14 cellular contexts compared by ENCODE assay signal in genomic region chr9:107274953-107275422, GRCh38. TPM values are rescaled to one million over a fixed set of nuclear protein-coding genes. Genes with fewer than 3 reads are reported as not detected.
DNase-seq lines count a peak whose midpoint lies in the region; ATAC-seq, FAIRE-seq and TF ChIP-seq lines count a peak whose summit lies in the region.
"Had no signal": no experiment of that assay in that cellular context is flagged by ENCODE, and none has a peak within 500 bp of the region (broad histone marks: within the 10 kb centered on the region; RNA-seq: fewer than 3 reads in every experiment).

No MANE protein-coding gene starts in this region.

- H3K79me2 ChIP-seq in keratinocyte (ENCODE audit: control insufficient read depth, insufficient read depth, low read length) = no peaks in the 10 kb centered on the region

- H3K9me1 ChIP-seq in keratinocyte (ENCODE audit: control insufficient read depth, extremely low read depth, insufficient read depth, low read length) = no peaks in the 10 kb centered on the region

- peak overlapping the region; percentile 33 for H3K27ac ChIP-seq in keratinocyte (ENCODE audit: control insufficient read depth, insufficient read depth, low read length)
- no peak overlapping the region for H3K27ac ChIP-seq in CD4-positive, alpha-beta T cell (ENCODE audit: low read depth, low read length)
- H3K27ac ChIP-seq: skin epidermis, WERI-Rb-1 had no signal

- peaks cover 20% of the 10 kb centered on the region for H3K4me1 ChIP-seq in keratinocyte (ENCODE audit: control insufficient read depth, extremely low read depth, insufficient read depth, low read length)

- DNase-seq in A172 (ENCODE audit: low spot score) (peak; percentile 100), HFF-Myc (ENCODE audit: extremely low read depth, low read depth) (peak; percentile 85), amniotic epithelial cell (ENCODE audit: low read depth) (peak; percentile 100), keratinocyte (ENCODE audit: low read depth, low spot score) (peak; percentile 93), GM12892 (ENCODE audit: insufficient read length) (no peak), NCI-H1105 treated with DMSO at 0.1 percent for 48 hours (lab: John Stamatoyannopoulos, UW) (no peak)
- no peak for DNase-seq in CD4-positive, alpha-beta T cell
- DNase-seq in natural killer cell treated with Interleukin-12 subunit alpha and Interleukin-12 subunit beta and Interleukin-15 and Interleukin-18, amount 100 ng/mL, for 72 hours (ENCODE audit: low spot score) = no peak
- DNase-seq: activated naive CD8-positive, alpha-beta T cell treated with anti-CD3 and anti-CD28 coated beads, Interleukin-2, amount 10 ng/mL, durations not matched to agents 7 days and 5 days; CD4-positive, alpha-beta memory T cell; NCI-H1930; WERI-Rb-1 had no signal

- H3K4me3 Mint-ChIP-seq in CD4-positive, alpha-beta T cell = no peak overlapping the region
- no peak overlapping the region for H3K4me3 Mint-ChIP-seq in natural killer cell treated with Interleukin-12 subunit alpha and Interleukin-12 subunit beta and Interleukin-15 and Interleukin-18, amount 100 ng/mL, for 72 hours
- H3K4me3 Mint-ChIP-seq: activated naive CD8-positive, alpha-beta T cell treated with anti-CD3 and anti-CD28 coated beads, Interleukin-2, amount 10 ng/mL, durations not matched to agents 7 days and 5 days; CD4-positive, alpha-beta memory T cell; stimulated activated naive CD8-positive, alpha-beta T cell treated with anti-CD3 and anti-CD28 coated beads, Interleukin-15, Interleukin-2, amounts not matched to agents 100 ng/mL and 50 ng/mL, for 24 hours had no signal

- POLR2A ChIA-PET in CD4-positive, alpha-beta T cell (lab: Charles Lee) = no interaction called here

- no peak for TF ChIP-seq CTCF in HFF-Myc (IDR thresholded peaks at IDR 0.05; ENCODE audit: low read depth, low read length, missing control alignments)
- TF ChIP-seq CTCF in keratinocyte (optimal IDR thresholded peaks at IDR 0.05 in 1 of 3, IDR thresholded peaks at IDR 0.05 in 1 of 3, conservative IDR thresholded peaks at IDR 0.05 in 1 of 3; ENCODE audit: extremely low read depth in 1 of 3, insufficient read depth in 2 of 3, low read length in 3 of 3) = no peak
- TF ChIP-seq CTCF in CD4-positive, alpha-beta T cell (IDR thresholded peaks at IDR 0.05) = no peak

- no peaks in the 10 kb centered on the region for H4K20me1 ChIP-seq in keratinocyte (ENCODE audit: control insufficient read depth, extremely low read depth, insufficient read depth, low read length)

- no peaks in the 10 kb centered on the region for H3K36me3 Mint-ChIP-seq in CD4-positive, alpha-beta T cell (ENCODE audit: low read depth)
- H3K36me3 Mint-ChIP-seq in natural killer cell treated with Interleukin-12 subunit alpha and Interleukin-12 subunit beta and Interleukin-15 and Interleukin-18, amount 100 ng/mL, for 72 hours = no peaks in the 10 kb centered on the region
- H3K36me3 Mint-ChIP-seq: activated naive CD8-positive, alpha-beta T cell treated with anti-CD3 and anti-CD28 coated beads, Interleukin-2, amount 10 ng/mL, durations not matched to agents 7 days and 5 days; CD4-positive, alpha-beta memory T cell had no signal

- H3K27ac Mint-ChIP-seq in CD4-positive, alpha-beta T cell = no peak overlapping the region
- H3K27ac Mint-ChIP-seq in natural killer cell treated with Interleukin-12 subunit alpha and Interleukin-12 subunit beta and Interleukin-15 and Interleukin-18, amount 100 ng/mL, for 72 hours = no peak overlapping the region
- H3K27ac Mint-ChIP-seq: activated naive CD8-positive, alpha-beta T cell treated with anti-CD3 and anti-CD28 coated beads, Interleukin-2, amount 10 ng/mL, durations not matched to agents 7 days and 5 days; CD4-positive, alpha-beta memory T cell; stimulated activated naive CD8-positive, alpha-beta T cell treated with anti-CD3 and anti-CD28 coated beads, Interleukin-15, Interleukin-2, amounts not matched to agents 100 ng/mL and 50 ng/mL, for 24 hours had no signal

- H3K27me3 Mint-ChIP-seq in CD4-positive, alpha-beta T cell = peaks cover 38% of the 10 kb centered on the region
- H3K27me3 Mint-ChIP-seq in natural killer cell treated with Interleukin-12 subunit alpha and Interleukin-12 subunit beta and Interleukin-15 and Interleukin-18, amount 100 ng/mL, for 72 hours = peaks cover 4 to 17% of the 10 kb centered on the region in 2 donors

- no peak overlapping the region for H3K4me2 ChIP-seq in keratinocyte (ENCODE audit: control insufficient read depth, extremely low read depth, insufficient read depth, low read depth, low read length)

- H2AFZ ChIP-seq in keratinocyte (ENCODE audit: control insufficient read depth, low read length) = no peak overlapping the region

- peak; percentile 96 for FAIRE-seq in keratinocyte (lab: Jason Lieb, UNC)
- no peak for FAIRE-seq in GM12892 (lab: Jason Lieb, UNC)

- H3K4me3 ChIP-seq in HFF-Myc (replicated peaks; ENCODE audit: low read depth, low read length) (no peak overlapping the region), keratinocyte (ENCODE audit: control insufficient read depth in 2 of 3, extremely low read depth in 1 of 3, insufficient read depth in 2 of 3, low read depth in 1 of 3, low read length in 3 of 3) (no peak overlapping the region)
- H3K4me3 ChIP-seq: skin epidermis had no signal

- CTCF ChIA-PET in CD4-positive, alpha-beta T cell (lab: Charles Lee) = no interaction called here

- intact Hi-C loops in CD4-positive, alpha-beta T cell (cut with DNase I, micrococcal nuclease) = loop anchor here (5.0 kb wide), 2 partner anchors 32 to 62 kb away; no protein-coding TSS in a partner anchor

- H3K36me3 ChIP-seq in keratinocyte (ENCODE audit: control insufficient read depth in 2 of 2, extremely low read depth in 1 of 2, insufficient read depth in 2 of 2, low read length in 2 of 2) = no peaks in the 10 kb centered on the region
- H3K36me3 ChIP-seq: WERI-Rb-1 had no signal

- dilution Hi-C loops in keratinocyte (cut with MboI; ENCODE audit: extremely low pct_ligation_motif_present, low sequenced_read_pairs) = no loop called here

- no peaks in the 10 kb centered on the region for H3K27me3 ChIP-seq in keratinocyte (ENCODE audit: control insufficient read depth, extremely low read depth, insufficient read depth, low read length)
- peaks cover 9% of the 10 kb centered on the region for H3K27me3 ChIP-seq in CD4-positive, alpha-beta T cell (ENCODE audit: control insufficient read depth, insufficient read depth, low read length)

- TF ChIP-seq POLR2A in GM12892 (IDR thresholded peaks at IDR 0.05; ENCODE audit: low read depth, low read length) = no peak

- no peak overlapping the region for H3K9ac ChIP-seq in keratinocyte (ENCODE audit: control insufficient read depth, extremely low read depth, insufficient read depth, low read length)

- no peaks in the 10 kb centered on the region for H3K9me3 Mint-ChIP-seq in CD4-positive, alpha-beta T cell
- no peaks in the 10 kb centered on the region for H3K9me3 Mint-ChIP-seq in natural killer cell treated with Interleukin-12 subunit alpha and Interleukin-12 subunit beta and Interleukin-15 and Interleukin-18, amount 100 ng/mL, for 72 hours
- H3K9me3 Mint-ChIP-seq: activated naive CD8-positive, alpha-beta T cell treated with anti-CD3 and anti-CD28 coated beads, Interleukin-2, amount 10 ng/mL, durations not matched to agents 7 days and 5 days; CD4-positive, alpha-beta memory T cell; stimulated activated naive CD8-positive, alpha-beta T cell treated with anti-CD3 and anti-CD28 coated beads, Interleukin-15, Interleukin-2, amounts not matched to agents 100 ng/mL and 50 ng/mL, for 24 hours had no signal

- no peaks in the 10 kb centered on the region for H3K4me1 Mint-ChIP-seq in CD4-positive, alpha-beta T cell (ENCODE audit: low read depth)
- H3K4me1 Mint-ChIP-seq in natural killer cell treated with Interleukin-12 subunit alpha and Interleukin-12 subunit beta and Interleukin-15 and Interleukin-18, amount 100 ng/mL, for 72 hours (ENCODE audit: low read depth in 2 of 2) = peaks cover 10 to 13% of the 10 kb centered on the region in 2 donors
- H3K4me1 Mint-ChIP-seq: CD4-positive, alpha-beta memory T cell had no signal

- H3K9me3 ChIP-seq in keratinocyte (ENCODE audit: control insufficient read depth, low read depth, low read length) = no peaks in the 10 kb centered on the region
- H3K9me3 ChIP-seq in CD4-positive, alpha-beta T cell (ENCODE audit: control insufficient read depth, low read length) = no peaks in the 10 kb centered on the region

- no peak for ATAC-seq in CD4-positive, alpha-beta T cell (ENCODE audit: poor library complexity)
- ATAC-seq in natural killer cell treated with Interleukin-12 subunit alpha and Interleukin-12 subunit beta and Interleukin-15 and Interleukin-18, amount 100 ng/mL, for 72 hours = no peak

RNA-seq across cellular contexts. Expression of gene RAD23B, which starts 8.1 kb away (rescaled TPM):
- 135 and 142 TPM in 2 replicates for total RNA-seq in A172 (2014; rRNA removed; shearing (Covaris generic))
- polyA plus RNA-seq in keratinocyte = 141 to 253 TPM (median 168 TPM) in 3 replicates
- 60.5 TPM for polyA plus RNA-seq in keratinocyte (2011; ENCODE audit: low read depth)
- 178 and 247 TPM in 2 replicates for polyA plus RNA-seq in keratinocyte (2011; cell fraction: cytosol; rRNA removed)
- polyA plus RNA-seq in keratinocyte (2011; cell fraction: nucleus; rRNA removed) = 110 and 116 TPM in 2 replicates
- polyA plus RNA-seq in keratinocyte (2012; ENCODE audit: low replicate concordance) = 81.0 and 118 TPM in 2 replicates
- polyA minus RNA-seq in keratinocyte = 132 to 176 TPM (median 171 TPM) in 3 replicates
- polyA minus RNA-seq in keratinocyte (2011; cell fraction: cytosol; rRNA and poly(A)+ RNA removed) = 148 TPM
- 37.1 and 63.4 TPM in 2 replicates for polyA minus RNA-seq in keratinocyte (2011; cell fraction: nucleus; rRNA and poly(A)+ RNA removed)
- polyA plus RNA-seq in GM12892 (2012; ENCODE audit: missing spikeins) = 76.7 TPM
- total RNA-seq in CD4-positive, alpha-beta T cell = 10 to 100 TPM; 63.8 to 68.1 TPM
- 10 to 100 TPM; 94.7 to 94.8 TPM for total RNA-seq in natural killer cell treated with Interleukin-12 subunit alpha and Interleukin-12 subunit beta and Interleukin-15 and Interleukin-18, amount 100 ng/mL, for 72 hours

Comparison
In these comparisons a context has a peak if more than half of its experiments do, and no peak if none do; other contexts are left out.
1. DNase-seq: peak in A172 (single experiment), HFF-Myc (single experiment), amniotic epithelial cell (single experiment) and keratinocyte (single experiment); none in GM12892 (single experiment), CD4-positive, alpha-beta T cell (0 of 10), NCI-H1105 treated with DMSO at 0.1 percent for 48 hours (single experiment) and natural killer cell treated with Interleukin-12 subunit alpha and Interleukin-12 subunit beta and Interleukin-15 and Interleukin-18, amount 100 ng/mL, for 72 hours (single experiment).